ENCODE assay signal across 1 cellular context in genomic region chr9:33023661-33024060, GRCh38.
TF ChIP-seq lines count a peak whose summit lies in the region.

No MANE protein-coding gene starts in this region.

TF ChIP-seq in H1, 55 proteins besides CTCF, POLR2A, EP300 and RAD21:
- TF ChIP-seq SP4 (IDR thresholded peaks at IDR 0.05; ENCODE audit: low read length) = no peak
- TF ChIP-seq CTBP2 (IDR thresholded peaks at IDR 0.05; ENCODE audit: borderline replicate concordance, insufficient read depth, insufficient read length, low read length) = no peak
- TF ChIP-seq RXRA (IDR thresholded peaks at IDR 0.05; ENCODE audit: insufficient read depth, low read depth, low read length) = no peak
- TF ChIP-seq RNF2 (IDR thresholded peaks at IDR 0.05; ENCODE audit: borderline replicate concordance, low read depth, low read length, missing control alignments, poor library complexity, severe bottlenecking) = no peak
- TF ChIP-seq RBBP5 (IDR thresholded peaks at IDR 0.05; ENCODE audit: borderline replicate concordance, low read depth, low read length) = no peak
- no peak for TF ChIP-seq SUZ12 (IDR thresholded peaks at IDR 0.05; ENCODE audit: low read length)
- TF ChIP-seq BACH1 (IDR thresholded peaks at IDR 0.05; ENCODE audit: low read length) = no peak
- TF ChIP-seq TBP (IDR thresholded peaks at IDR 0.05; ENCODE audit: low read depth, low read length) = no peak
- TF ChIP-seq CBX8 (IDR thresholded peaks at IDR 0.05; ENCODE audit: borderline replicate concordance, low read depth, low read length) = no peak
- TF ChIP-seq SIRT6 (IDR thresholded peaks at IDR 0.05; ENCODE audit: low read length) = no peak
- TF ChIP-seq BRCA1 (IDR thresholded peaks at IDR 0.05; ENCODE audit: low read depth, low read length) = no peak
- no peak for TF ChIP-seq CREB1 (IDR thresholded peaks at IDR 0.05)
- no peak for TF ChIP-seq EZH2 (IDR thresholded peaks at IDR 0.05; ENCODE audit: low read depth, low read length, severe bottlenecking)
- no peak for TF ChIP-seq HDAC2 (IDR thresholded peaks at IDR 0.05; ENCODE audit: borderline replicate concordance in 1 of 2, low read depth in 2 of 2, low read length in 2 of 2)
- TF ChIP-seq GABPA (IDR thresholded peaks at IDR 0.05; ENCODE audit: borderline replicate concordance, insufficient read depth, low read length) = no peak
- TF ChIP-seq YY1 (IDR thresholded peaks at IDR 0.05; ENCODE audit: low read depth, low read length) = no peak
- TF ChIP-seq KDM1A (IDR thresholded peaks at IDR 0.05; ENCODE audit: borderline replicate concordance, low read length) = no peak
- no peak for TF ChIP-seq TAF1 (IDR thresholded peaks at IDR 0.05; ENCODE audit: low read depth, low read length)
- TF ChIP-seq, protein P1, sequence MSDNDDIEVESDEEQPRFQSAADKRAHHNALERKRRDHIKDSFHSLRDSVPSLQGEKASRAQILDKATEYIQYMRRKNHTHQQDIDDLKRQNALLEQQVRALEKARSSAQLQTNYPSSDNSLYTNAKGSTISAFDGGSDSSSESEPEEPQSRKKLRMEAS (IDR thresholded peaks at IDR 0.05) = no peak
